29 cellular contexts compared by ENCODE assay signal in the genomic region with DNA sequence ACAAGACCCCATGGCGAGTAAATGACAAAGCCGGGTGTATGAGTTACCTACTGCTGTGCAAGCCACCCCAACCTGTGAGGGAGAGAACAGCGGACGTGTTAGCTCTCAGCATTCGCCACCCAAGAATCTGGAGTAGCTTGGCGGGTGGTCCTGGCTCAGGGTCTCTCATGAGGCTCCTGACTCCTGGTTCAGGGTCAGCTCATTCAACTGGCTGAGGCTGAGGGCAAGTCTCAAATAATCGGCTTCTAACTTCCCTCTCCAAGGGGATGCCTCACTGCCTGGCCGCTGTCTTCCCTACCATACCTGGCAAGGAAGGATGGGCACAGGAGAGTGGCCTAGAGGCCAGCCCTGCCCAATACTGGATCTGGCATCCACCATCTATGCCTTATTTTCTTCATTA.
"Had no signal": no experiment of that assay in that cellular context is flagged by ENCODE, and none has a peak within 500 bp of the region (broad histone marks: within the 10 kb centered on the region; RNA-seq: fewer than 3 reads in every experiment).

No MANE protein-coding gene starts in this region.

- DNase-seq: activated B cell treated with CpG ODN at 0.5 μM for 24 hours; activated CD4-positive, alpha-beta memory T cell treated with anti-CD3 and anti-CD28 coated beads, Interleukin-2, amount 10 ng/mL, durations not matched to agents 7 days and 5 days; activated CD4-positive, alpha-beta T cell treated with anti-CD3 and anti-CD28 coated beads, Interleukin-2, amount 10 ng/mL, durations not matched to agents 7 days and 5 days; activated CD4-positive, alpha-beta T cell treated with anti-CD3 and anti-CD28 coated beads, Interleukin-2, amount 50 U/mL, for 4 hours; activated naive CD4-positive, alpha-beta T cell treated with anti-CD3 and anti-CD28 coated beads for 36 hours; activated naive CD8-positive, alpha-beta T cell treated with anti-CD3 and anti-CD28 coated beads for 36 hours; activated naive CD8-positive, alpha-beta T cell treated with anti-CD3 and anti-CD28 coated beads, Interleukin-2, amount 50 U/mL, for 24 hours; activated T-cell treated with anti-CD3 and anti-CD28 coated beads for 4 hours; activated T-cell treated with anti-CD3 and anti-CD28 coated beads, Interleukin-2, amount 50 U/mL, for 24 hours; activated T-cell treated with anti-CD3 and anti-CD28 coated beads, Interleukin-2, amount 50 U/mL, for 72 hours; adrenal gland; amygdala; aorta; caudate nucleus; cortex of kidney; dermis blood vessel endothelial cell; effector CD4-positive, alpha-beta T cell; effector memory CD8-positive, alpha-beta T cell; foreskin fibroblast; hippocampal formation; T-helper 1 cell; T-helper 17 cell; T1000; WERI-Rb-1 had no signal

- H3K27ac ChIP-seq: adrenal gland, body of pancreas, epithelial cell of prostate, WERI-Rb-1 had no signal

- ATAC-seq: activated CD4-positive, CD25-positive, alpha-beta regulatory T cell treated with anti-CD3 and anti-CD28 coated beads, Interleukin-2, amount 50 U/mL, for 24 hours; activated naive CD8-positive, alpha-beta T cell treated with anti-CD3 and anti-CD28 coated beads, Interleukin-2, amount 50 U/mL, for 24 hours; activated T-cell treated with anti-CD3 and anti-CD28 coated beads, Interleukin-2, amount 50 U/mL, for 72 hours; body of pancreas; effector memory CD8-positive, alpha-beta T cell; T-helper 17 cell had no signal

- H3K4me1 ChIP-seq: adrenal gland, body of pancreas had no signal

- H3K4me3 Mint-ChIP-seq: activated B cell treated with CpG ODN at 0.5 μM for 24 hours; activated CD4-positive, alpha-beta memory T cell treated with anti-CD3 and anti-CD28 coated beads, Interleukin-2, amount 10 ng/mL, durations not matched to agents 7 days and 5 days; activated CD4-positive, alpha-beta T cell treated with anti-CD3 and anti-CD28 coated beads, Interleukin-2, amount 10 ng/mL, durations not matched to agents 7 days and 5 days; activated naive CD4-positive, alpha-beta T cell treated with anti-CD3 and anti-CD28 coated beads for 36 hours; activated naive CD4-positive, alpha-beta T cell treated with anti-CD3 and anti-CD28 coated beads, Interleukin-2, amount 50 U/mL, for 24 hours; activated naive CD8-positive, alpha-beta T cell treated with anti-CD3 and anti-CD28 coated beads for 36 hours; activated naive CD8-positive, alpha-beta T cell treated with anti-CD3 and anti-CD28 coated beads, Interleukin-2, amount 50 U/mL, for 24 hours; activated T-cell treated with anti-CD3 and anti-CD28 coated beads, Interleukin-2, amount 50 U/mL, for 24 hours; activated T-cell treated with anti-CD3 and anti-CD28 coated beads, Interleukin-2, amount 50 U/mL, for 72 hours; effector memory CD8-positive, alpha-beta T cell; T-helper 17 cell; T-helper 2 cell treated with Interferon-gamma antibody and Interleukin-4, amounts not matched to agents 5 μg/mL and 100 μg/mL, for 36 hours had no signal

- H3K4me1 Mint-ChIP-seq: activated B cell treated with CpG ODN at 0.5 μM for 24 hours; activated CD4-positive, alpha-beta T cell treated with anti-CD3 and anti-CD28 coated beads, Interleukin-2, amount 10 ng/mL, durations not matched to agents 7 days and 5 days; activated naive CD4-positive, alpha-beta T cell treated with anti-CD3 and anti-CD28 coated beads, Interleukin-2, amount 50 U/mL, for 24 hours; activated naive CD8-positive, alpha-beta T cell treated with anti-CD3 and anti-CD28 coated beads for 36 hours; activated naive CD8-positive, alpha-beta T cell treated with anti-CD3 and anti-CD28 coated beads, Interleukin-2, amount 50 U/mL, for 24 hours; T-helper 17 cell had no signal

- H3K4me3 ChIP-seq: adrenal gland, body of pancreas had no signal

- H3K9me3 Mint-ChIP-seq: activated B cell treated with CpG ODN at 0.5 μM for 24 hours; activated CD4-positive, alpha-beta memory T cell treated with anti-CD3 and anti-CD28 coated beads, Interleukin-2, amount 10 ng/mL, durations not matched to agents 7 days and 5 days; activated CD4-positive, alpha-beta T cell treated with anti-CD3 and anti-CD28 coated beads, Interleukin-2, amount 10 ng/mL, durations not matched to agents 7 days and 5 days; activated naive CD4-positive, alpha-beta T cell treated with anti-CD3 and anti-CD28 coated beads for 36 hours; activated naive CD4-positive, alpha-beta T cell treated with anti-CD3 and anti-CD28 coated beads, Interleukin-2, amount 50 U/mL, for 24 hours; activated naive CD8-positive, alpha-beta T cell treated with anti-CD3 and anti-CD28 coated beads for 36 hours; activated naive CD8-positive, alpha-beta T cell treated with anti-CD3 and anti-CD28 coated beads, Interleukin-2, amount 50 U/mL, for 24 hours; activated T-cell treated with anti-CD3 and anti-CD28 coated beads, Interleukin-2, amount 50 U/mL, for 24 hours; activated T-cell treated with anti-CD3 and anti-CD28 coated beads, Interleukin-2, amount 50 U/mL, for 72 hours; effector memory CD8-positive, alpha-beta T cell; T-helper 2 cell treated with Interferon-gamma antibody and Interleukin-4, amounts not matched to agents 5 μg/mL and 100 μg/mL, for 36 hours had no signal

- H3K9me3 ChIP-seq: adrenal gland, body of pancreas had no signal

- H3K27ac Mint-ChIP-seq: activated B cell treated with CpG ODN at 0.5 μM for 24 hours; activated CD4-positive, alpha-beta memory T cell treated with anti-CD3 and anti-CD28 coated beads, Interleukin-2, amount 10 ng/mL, durations not matched to agents 7 days and 5 days; activated CD4-positive, alpha-beta T cell treated with anti-CD3 and anti-CD28 coated beads, Interleukin-2, amount 10 ng/mL, durations not matched to agents 7 days and 5 days; activated naive CD4-positive, alpha-beta T cell treated with anti-CD3 and anti-CD28 coated beads for 36 hours; activated naive CD4-positive, alpha-beta T cell treated with anti-CD3 and anti-CD28 coated beads, Interleukin-2, amount 50 U/mL, for 24 hours; activated naive CD8-positive, alpha-beta T cell treated with anti-CD3 and anti-CD28 coated beads for 36 hours; activated naive CD8-positive, alpha-beta T cell treated with anti-CD3 and anti-CD28 coated beads, Interleukin-2, amount 50 U/mL, for 24 hours; activated T-cell treated with anti-CD3 and anti-CD28 coated beads, Interleukin-2, amount 50 U/mL, for 24 hours; activated T-cell treated with anti-CD3 and anti-CD28 coated beads, Interleukin-2, amount 50 U/mL, for 72 hours; effector memory CD8-positive, alpha-beta T cell; T-helper 17 cell; T-helper 2 cell treated with Interferon-gamma antibody and Interleukin-4, amounts not matched to agents 5 μg/mL and 100 μg/mL, for 36 hours had no signal

- H3K27me3 ChIP-seq: adrenal gland, body of pancreas had no signal

- H3K36me3 ChIP-seq: adrenal gland, WERI-Rb-1 had no signal

- H3K36me3 Mint-ChIP-seq: activated naive CD4-positive, alpha-beta T cell treated with anti-CD3 and anti-CD28 coated beads, Interleukin-2, amount 50 U/mL, for 24 hours; activated naive CD8-positive, alpha-beta T cell treated with anti-CD3 and anti-CD28 coated beads for 36 hours had no signal
